8 cellular contexts compared by ENCODE assay signal in genomic region chr19:12891553-12892021, GRCh38. TPM values are rescaled to one million over a fixed set of nuclear protein-coding genes. Genes with fewer than 3 reads are reported as not detected.
A peak's percentile ranks its signal among the peaks of the same experiment; 100 is the strongest.
DNase-seq lines count a peak whose midpoint lies in the region; ATAC-seq and TF ChIP-seq lines count a peak whose summit lies in the region.

No MANE protein-coding gene starts in this region.

- H4K20me1 ChIP-seq in mammary epithelial cell (ENCODE audit: insufficient read depth, low read length), result no peaks in the 10 kb centered on the region

- peak overlapping the region; percentile 97 for H3K4me2 ChIP-seq in mammary epithelial cell (ENCODE audit: insufficient read depth, low read depth, low read length)

- CTCF ChIA-PET in A673 (lab: Charles Lee) (no interaction called here), mammary epithelial cell (lab: Charles Lee; ENCODE audit: low non-redundant PET) (interaction anchor here (0.6 kb wide), 1 partner anchor 10 kb away, joined by 3 read pairs; no protein-coding TSS in a partner anchor)

- no peak for DNase-seq in A673 (ENCODE audit: low spot score)
- no peak for DNase-seq in HL-60 (ENCODE audit: low read depth in 1 of 2, low spot score in 1 of 2)
- no peak for DNase-seq in mammary epithelial cell
- peak in 1 of 3 donors; percentile 48 for DNase-seq in mucosa of descending colon
- no peak for DNase-seq in activated gamma-delta T cell (lab: John Stamatoyannopoulos, UW)
- no peak for DNase-seq in NCI-H226

- POLR2A ChIA-PET in A673 (lab: Charles Lee; ENCODE audit: low non-redundant PET), result interaction anchor here (0.9 kb wide), 1 partner anchor 21 kb away, joined by 8 read pairs; no protein-coding TSS in a partner anchor

- intact Hi-C loops in A673 (cut with micrococcal nuclease; ENCODE audit: unreplicated experiment), result no loop called here
- intact Hi-C loops in mammary epithelial cell (cut with micrococcal nuclease), result loop anchor here (1.0 to 2.0 kb wide), 3 partner anchors 42 to 85 kb away; partner anchors contain the start of genes CALR, FARSA and RNASEH2A
- intact Hi-C loops in mucosa of descending colon (cut with DNase I, micrococcal nuclease), result no loop called here

- H3K36me3 ChIP-seq in A673 (ENCODE audit: insufficient read depth, low read length, poor library complexity, severe bottlenecking), result peaks cover 12% of the 10 kb centered on the region
- no peaks in the 10 kb centered on the region for H3K36me3 ChIP-seq in mammary epithelial cell (ENCODE audit: insufficient read depth, low read length)
- H3K36me3 ChIP-seq in mucosa of descending colon (ENCODE audit: low read depth), result no peaks in the 10 kb centered on the region

- no peak for ATAC-seq in mucosa of descending colon
- ATAC-seq in HG02571 (IDR thresholded peaks at IDR 0.05; ENCODE audit: unreplicated experiment), result no peak
- no peak for ATAC-seq in GM19455 (IDR thresholded peaks at IDR 0.05; ENCODE audit: unreplicated experiment)

- in situ Hi-C loops in mammary epithelial cell (cut with MboI; ENCODE audit: low sequenced_read_pairs in 2 of 2), result no loop called here

- TF ChIP-seq CTCF in A673 (conservative IDR thresholded peaks at IDR 0.05; ENCODE audit: low read depth, low read length) (no peak), HL-60 (IDR thresholded peaks at IDR 0.05; ENCODE audit: insufficient read depth, low read length) (no peak), mammary epithelial cell (conservative IDR thresholded peaks at IDR 0.05 in 1 of 2, IDR thresholded peaks at IDR 0.05 in 1 of 2; ENCODE audit: extremely low read depth in 1 of 2, insufficient read depth in 1 of 2, low read depth in 1 of 2, low read length in 2 of 2) (no peak), mucosa of descending colon (IDR thresholded peaks at IDR 0.05) (no peak)

- peaks cover 12% of the 10 kb centered on the region for H3K79me2 ChIP-seq in mammary epithelial cell (ENCODE audit: insufficient read depth, low read length)

- H3K4me3 ChIP-seq in A673 (ENCODE audit: low read depth, low read length, poor library complexity, severe bottlenecking) (peak overlapping the region; percentile 92), HL-60 (replicated peaks; ENCODE audit: insufficient read depth, low read length) (peak overlapping the region; percentile 100), mammary epithelial cell (replicated peaks in 1 of 3; ENCODE audit: insufficient read depth in 1 of 3, low read depth in 2 of 3, low read length in 3 of 3) (peak overlapping the region; percentile 64 to 87 (median 84)), mucosa of descending colon (peak overlapping the region; percentile 54)

- H3K27me3 ChIP-seq in A673 (replicated peaks; ENCODE audit: insufficient read depth, low read depth, low read length, poor library complexity), result no peaks in the 10 kb centered on the region
- H3K27me3 ChIP-seq in HL-60 (ENCODE audit: insufficient read depth, poor library complexity, severe bottlenecking), result no peaks in the 10 kb centered on the region
- H3K27me3 ChIP-seq in mammary epithelial cell (ENCODE audit: insufficient read depth, low read length), result no peaks in the 10 kb centered on the region

- 3% methylated on average over 17 of the region's 26 CpGs for WGBS in mammary epithelial cell (ENCODE audit: low coverage, missing lambda C conversion rate)

- H3K4me1 ChIP-seq in A673 (ENCODE audit: insufficient read depth, low read length, poor library complexity, severe bottlenecking) (peaks cover 4% of the 10 kb centered on the region), mammary epithelial cell (ENCODE audit: insufficient read depth, low read length) (peaks cover 8% of the 10 kb centered on the region), mucosa of descending colon (ENCODE audit: low read depth) (peaks cover 14% of the 10 kb centered on the region)

- H3K9ac ChIP-seq in mammary epithelial cell (ENCODE audit: insufficient read depth, low read length), result peak overlapping the region; percentile 60

- TSS peak; percentile 68 for BruUV-seq in A673 (replicated peaks; lab: Mats Ljungman, UMichigan)
- BruUV-seq in mammary epithelial cell (replicated peaks; lab: Mats Ljungman, UMichigan), result no TSS peak

- H3K27ac ChIP-seq in A673 (ENCODE audit: low read depth, low read length, poor library complexity, severe bottlenecking) (peak overlapping the region; percentile 92), HL-60 (replicated peaks) (peak overlapping the region; percentile 67), mammary epithelial cell (ENCODE audit: insufficient read depth, low read depth, low read length) (peak overlapping the region; percentile 37)

- peak overlapping the region; percentile 83 for H2AFZ ChIP-seq in mammary epithelial cell (ENCODE audit: low read depth, low read length)

- H3K9me3 ChIP-seq in A673 (ENCODE audit: low read depth, low read length, poor library complexity, severe bottlenecking) (no peaks in the 10 kb centered on the region), mammary epithelial cell (replicated peaks; ENCODE audit: insufficient read depth, low read length) (no peaks in the 10 kb centered on the region), mucosa of descending colon (no peaks in the 10 kb centered on the region)

- dilution Hi-C loops in mammary epithelial cell (cut with HindIII; ENCODE audit: low sequenced_read_pairs), result no loop called here

RNA-seq across cellular contexts. Expression of gene GCDH, which starts 0.6 kb away (rescaled TPM):
- total RNA-seq in A673 (2021) (47.3 and 58.7 TPM in 2 replicates), mammary epithelial cell (10 to 100 TPM; 25.2 to 31.5 TPM), mucosa of descending colon (10 to 100 TPM; 24.2 to 27.2 (median 24.7) TPM)
- polyA plus RNA-seq in mammary epithelial cell, result 23.4 TPM
- 18.4 TPM for polyA minus RNA-seq in mammary epithelial cell

RNA-seq across cellular contexts. Expression of gene KLF1, which starts 4.6 kb away (rescaled TPM):
- total RNA-seq in A673 (2021) (0.30 and 0.57 TPM in 2 replicates), mammary epithelial cell (not detected), mucosa of descending colon (not detected)
- 0.07 TPM for polyA plus RNA-seq in mammary epithelial cell
- polyA minus RNA-seq in mammary epithelial cell, result not detected

RNA-seq across cellular contexts. Expression of gene DNASE2, which starts 10.3 kb away (rescaled TPM):
- total RNA-seq in A673 (2021) (22.7 and 27.8 TPM in 2 replicates), mammary epithelial cell (10 to 100 TPM; 41.2 to 54.2 TPM), mucosa of descending colon (10 to 100 TPM; 22.8 to 31.8 (median 30.3) TPM)
- polyA plus RNA-seq in mammary epithelial cell, result 40.6 TPM
- polyA minus RNA-seq in mammary epithelial cell, result 23.3 TPM

RNA-seq across cellular contexts. Expression of gene SYCE2, which starts 27.5 kb away (rescaled TPM):
- total RNA-seq in A673 (2021) (0.71 and 1.8 TPM in 2 replicates), mammary epithelial cell (not detected), mucosa of descending colon (1 to 10 TPM in 1 of 3 donors, not detected in 2; 1.2 TPM)
- polyA plus RNA-seq in mammary epithelial cell, result 0.32 TPM
- polyA minus RNA-seq in mammary epithelial cell, result not detected

RNA-seq across cellular contexts. Expression of gene FARSA, which starts 41.9 kb away (rescaled TPM):
- total RNA-seq in A673 (2021), result 150 and 162 TPM in 2 replicates
- total RNA-seq in mammary epithelial cell, result 10 to 100 TPM; 46.0 to 99.9 TPM
- 67.8 TPM for polyA plus RNA-seq in mammary epithelial cell
- 74.4 TPM for polyA minus RNA-seq in mammary epithelial cell
- total RNA-seq in mucosa of descending colon, result 10 to 100 TPM; 44.1 to 54.0 (median 48.1) TPM

Comparison
In these comparisons a context has a peak if more than half of its experiments do, and no peak if none do; other contexts are left out.
1. H3K27ac ChIP-seq: peak in every context shown above with its lines; median percentile 92 in A673; 67 in HL-60; 37 in mammary epithelial cell.